ENCODE assay signal across 27 cellular contexts in genomic region chr16:84339766-84340165, GRCh38. TPM values are rescaled to one million over a fixed set of nuclear protein-coding genes. Genes with fewer than 3 reads are reported as not detected.
"Had no signal": no experiment of that assay in that cellular context is flagged by ENCODE, and none has a peak within 500 bp of the region (broad histone marks: within the 10 kb centered on the region; RNA-seq: fewer than 3 reads in every experiment).

No MANE protein-coding gene starts in this region.

- ATAC-seq: gastrocnemius medialis; left lobe of liver; natural killer cell; stimulated activated memory B cell treated with anti-CD40 and anti-IgM and Interleukin-4, amounts not matched to agents 10 μg/mL and 1 μg/mL and 100 μg/mL, for 72 hours had no signal

- H3K9me3 ChIP-seq: prostate gland, thoracic aorta, uterus had no signal

- H3K4me3 ChIP-seq: dorsolateral prefrontal cortex, gastrocnemius medialis, heart left ventricle, hepatocyte, lung, prostate gland, right atrium auricular region, thoracic aorta, tibial nerve, upper lobe of left lung, uterus had no signal

- DNase-seq: effector CD4-positive, alpha-beta T cell; gastrocnemius medialis; heart left ventricle; kidney; natural killer cell; stimulated activated CD4-positive, alpha-beta T cell treated with anti-CD3 and anti-CD28 coated beads, Interleukin-2, amount 100 ng/mL, for 24 hours; stimulated activated CD4-positive, alpha-beta T cell treated with anti-CD3 and anti-CD28 coated beads, Interleukin-4, amount 100 ng/mL, for 24 hours; uterus had no signal

- H3K27ac ChIP-seq: dorsolateral prefrontal cortex, epithelial cell of prostate, gastrocnemius medialis, heart left ventricle, hepatocyte, parathyroid adenoma, prostate gland, right atrium auricular region, thoracic aorta, tibial nerve, uterus had no signal

- H3K36me3 ChIP-seq: gastrocnemius medialis, heart left ventricle, prostate gland, right atrium auricular region, thoracic aorta, tibial nerve, upper lobe of left lung, uterus had no signal

- H3K4me1 ChIP-seq: gastrocnemius medialis, heart left ventricle, parathyroid adenoma, right atrium auricular region, tibial nerve, uterus had no signal

- H3K36me3 Mint-ChIP-seq: memory B cell had no signal

- H3K4me3 Mint-ChIP-seq: memory B cell; natural killer cell; stimulated activated memory B cell treated with anti-CD40 and anti-IgM and Interleukin-4, amounts not matched to agents 10 μg/mL and 1 μg/mL and 100 μg/mL, for 72 hours; stimulated activated naive CD8-positive, alpha-beta T cell treated with anti-CD3 and anti-CD28 coated beads, Interleukin-15, Interleukin-2, amounts not matched to agents 100 ng/mL and 50 ng/mL, for 24 hours had no signal

- H3K27me3 ChIP-seq: dorsolateral prefrontal cortex, gastrocnemius medialis, heart left ventricle, hepatocyte, right atrium auricular region, tibial nerve, upper lobe of left lung, uterus had no signal

- H3K4me1 Mint-ChIP-seq: memory B cell; natural killer cell; stimulated activated memory B cell treated with anti-CD40 and anti-IgM and Interleukin-4, amounts not matched to agents 10 μg/mL and 1 μg/mL and 100 μg/mL, for 72 hours had no signal

- H3K27ac Mint-ChIP-seq: memory B cell; natural killer cell; stimulated activated memory B cell treated with anti-CD40 and anti-IgM and Interleukin-4, amounts not matched to agents 10 μg/mL and 1 μg/mL and 100 μg/mL, for 72 hours; stimulated activated naive CD8-positive, alpha-beta T cell treated with anti-CD3 and anti-CD28 coated beads, Interleukin-15, Interleukin-2, amounts not matched to agents 100 ng/mL and 50 ng/mL, for 24 hours had no signal

- FAIRE-seq: colon, kidney had no signal

RNA-seq across cellular contexts. Expression of gene ATP2C2, which starts 28.6 kb away (rescaled TPM):
- total RNA-seq: glomerular endothelial cell, heart left ventricle, mononuclear cell, natural killer cell, osteoblast, right atrium auricular region, tibial nerve had no signal
- polyA plus RNA-seq: neural cell had no signal

RNA-seq across cellular contexts. Expression of gene WFDC1, which starts 45.1 kb away (rescaled TPM):
- total RNA-seq: glomerular endothelial cell, natural killer cell, osteoblast had no signal
- polyA plus RNA-seq: neural cell had no signal
